In genomic region chr20:56554869-56555268, GRCh38 we compare ENCODE assay signal across 8 cellular contexts. TPM values are rescaled to one million over a fixed set of nuclear protein-coding genes. Genes with fewer than 3 reads are reported as not detected.
DNase-seq lines count a peak whose midpoint lies in the region; ATAC-seq and TF ChIP-seq lines count a peak whose summit lies in the region.

No MANE protein-coding gene starts in this region.

- in situ Hi-C loops in ACHN (cut with HindIII; ENCODE audit: low pct_ligation_motif_present, low pct_unique_long_range_greater_than_20kb, low sequenced_read_pairs): no loop called here
- in situ Hi-C loops in GM13976 (cut with MboI; ENCODE audit: low sequenced_read_pairs, unreplicated experiment): no loop called here

- ATAC-seq in HG02571 (IDR thresholded peaks at IDR 0.05; ENCODE audit: unreplicated experiment): peak; percentile 88

- DNase-seq in ACHN: peak; percentile 34
- peak; percentile 57 for DNase-seq in GM13976 (ENCODE audit: low spot score)
- DNase-seq in LoVo (ENCODE audit: low spot score): peak; percentile 93
- DNase-seq in SIG-M5 treated with dmso at 0.1 percent for 504 hours (lab: John Stamatoyannopoulos, UW; ENCODE audit: unreplicated experiment): peak; percentile 98
- DNase-seq in epithelial cell of prostate (ENCODE audit: low read depth, low spot score): peak; percentile 94
- peak; percentile 92 for DNase-seq in myocyte (ENCODE audit: low read depth)
- no peak for DNase-seq in posterior vena cava (ENCODE audit: low spot score)

- H3K27ac ChIP-seq in epithelial cell of prostate: peak overlapping the region; percentile 41

- TF ChIP-seq CTCF in GM13976 (IDR thresholded peaks at IDR 0.05; ENCODE audit: borderline replicate concordance, control extremely low read depth, extremely low read depth, insufficient read depth, missing control alignments): no peak

- intact Hi-C loops in posterior vena cava (cut with DNase I): loop anchor here in 1 of 2 donors (5.0 kb wide), 1 partner anchor 792 kb away; no protein-coding TSS in a partner anchor

RNA-seq across cellular contexts. Expression of gene FAM209B, which starts 21.8 kb away (rescaled TPM):
- total RNA-seq in myocyte: not detected in 2 replicates
- 0.44 TPM for polyA plus RNA-seq in myocyte (2012)
- under 1 TPM; 0.38 to 0.65 TPM for total RNA-seq in posterior vena cava

RNA-seq across cellular contexts. Expression of gene FAM209A, which starts 30.3 kb away (rescaled TPM):
- not detected in 2 replicates for total RNA-seq in myocyte
- 0.15 TPM for polyA plus RNA-seq in myocyte (2012)
- total RNA-seq in posterior vena cava: under 1 TPM in 1 of 2 donors, not detected in 1; 0.43 TPM
